Comparison of ENCODE assay signal across 9 cellular contexts in genomic region chr5:168947212-168947868, GRCh38.
DNase-seq lines count a peak whose midpoint lies in the region; ATAC-seq and TF ChIP-seq lines count a peak whose summit lies in the region.
"Had no signal": no experiment of that assay in that cellular context is flagged by ENCODE, and none has a peak within 500 bp of the region (broad histone marks: within the 10 kb centered on the region; RNA-seq: fewer than 3 reads in every experiment).

No MANE protein-coding gene starts in this region.

- H3K9me3 ChIP-seq in SU-DHL-6 (ENCODE audit: insufficient read depth, low read length) (no peaks in the 10 kb centered on the region), endodermal cell (ENCODE audit: control insufficient read depth, low read length) (no peaks in the 10 kb centered on the region)
- no peaks in the 10 kb centered on the region for H3K9me3 ChIP-seq in naive thymus-derived CD4-positive, alpha-beta T cell (ENCODE audit: control insufficient read depth in 2 of 3, low read length in 3 of 3)

- H3K27ac ChIP-seq in SU-DHL-6 (ENCODE audit: low read depth, low read length) (no peak overlapping the region), endodermal cell (ENCODE audit: low read depth, low read length) (no peak overlapping the region)
- H3K27ac ChIP-seq in naive thymus-derived CD4-positive, alpha-beta T cell (ENCODE audit: low read depth, low read length) = no peak overlapping the region

- ATAC-seq in GM19025 (IDR thresholded peaks at IDR 0.05; ENCODE audit: low read depth, unreplicated experiment) = peak; percentile 48
- peak; percentile 51 for ATAC-seq in HG03521 (IDR thresholded peaks at IDR 0.05; ENCODE audit: unreplicated experiment)
- ATAC-seq in naive thymus-derived CD4-positive, alpha-beta T cell = peak; percentile 27

- 46 to 83% methylated on average over 2 to 5 of the region's 5 CpGs for WGBS in endodermal cell (ENCODE audit: insufficient coverage in 1 of 2, insufficient read length in 1 of 2), 2 experiments

- DNase-seq in CD14-positive monocyte (ENCODE audit: low spot score) (no peak), endodermal cell (peak; percentile 94), NCI-H1930 (lab: John Stamatoyannopoulos, UW) (no peak), NCI-H2081 (lab: John Stamatoyannopoulos, UW) (no peak)
- DNase-seq in naive thymus-derived CD4-positive, alpha-beta T cell = peak in 3 of 9 donors; percentile 4 to 40 (median 9)

- no peaks in the 10 kb centered on the region for H3K9me2 ChIP-seq in SU-DHL-6 (replicated peaks; ENCODE audit: insufficient read depth, low read length)

- H4K20me1 ChIP-seq in SU-DHL-6 (ENCODE audit: low read depth, low read length) = no peaks in the 10 kb centered on the region

- peak; percentile 53 for TF ChIP-seq CTCF in CD14-positive monocyte (IDR thresholded peaks at IDR 0.05)
- peak; percentile 51 for TF ChIP-seq CTCF in SU-DHL-6 (IDR thresholded peaks at IDR 0.05; ENCODE audit: insufficient read depth, low read length, poor library complexity, severe bottlenecking)
- TF ChIP-seq CTCF in endodermal cell (conservative IDR thresholded peaks at IDR 0.05) = peak; percentile 92

- H3K36me3 ChIP-seq in SU-DHL-6 (ENCODE audit: low read length) = no peaks in the 10 kb centered on the region
- no peaks in the 10 kb centered on the region for H3K36me3 ChIP-seq in endodermal cell (ENCODE audit: control insufficient read depth, insufficient read depth, low read length)
- H3K36me3 ChIP-seq in naive thymus-derived CD4-positive, alpha-beta T cell (ENCODE audit: control insufficient read depth in 2 of 3, insufficient read depth in 3 of 3, low read length in 3 of 3) = no peaks in the 10 kb centered on the region

- H3K27ac Mint-ChIP-seq in CD14-positive monocyte = no peak overlapping the region
- H3K27ac Mint-ChIP-seq in endodermal cell = peak overlapping the region; percentile 21
- H3K27ac Mint-ChIP-seq in naive thymus-derived CD4-positive, alpha-beta T cell = no peak overlapping the region
- H3K27ac Mint-ChIP-seq: memory B cell had no signal

- peaks cover 0 to 3% (median 2%) of the 10 kb centered on the region in 3 donors for H3K27me3 Mint-ChIP-seq in CD14-positive monocyte (ENCODE audit: low read depth in 3 of 3)
- H3K27me3 Mint-ChIP-seq in endodermal cell (ENCODE audit: insufficient read depth) = peaks cover 2% of the 10 kb centered on the region
- peaks cover 0 to 6% (median 0%) of the 10 kb centered on the region in 5 donors for H3K27me3 Mint-ChIP-seq in naive thymus-derived CD4-positive, alpha-beta T cell
- H3K27me3 Mint-ChIP-seq: memory B cell had no signal

- POLR2A ChIA-PET in naive thymus-derived CD4-positive, alpha-beta T cell (lab: Charles Lee) = no interaction called here

- CTCF ChIA-PET in naive thymus-derived CD4-positive, alpha-beta T cell (lab: Charles Lee) = no interaction called here

- H3F3A ChIP-seq in SU-DHL-6 (ENCODE audit: insufficient read depth) = no peaks in the 10 kb centered on the region

- no peak overlapping the region for H3K4me2 ChIP-seq in SU-DHL-6 (ENCODE audit: low read depth, low read length, poor library complexity, severe bottlenecking)

- H3K36me3 Mint-ChIP-seq in CD14-positive monocyte (no peaks in the 10 kb centered on the region), endodermal cell (ENCODE audit: low read depth) (no peaks in the 10 kb centered on the region)
- H3K36me3 Mint-ChIP-seq in naive thymus-derived CD4-positive, alpha-beta T cell = no peaks in the 10 kb centered on the region
- H3K36me3 Mint-ChIP-seq: memory B cell had no signal

- H3K4me1 Mint-ChIP-seq in CD14-positive monocyte = no peaks in the 10 kb centered on the region
- H3K4me1 Mint-ChIP-seq in endodermal cell = peaks cover 38% of the 10 kb centered on the region
- peaks cover 0 to 6% (median 0%) of the 10 kb centered on the region in 7 donors for H3K4me1 Mint-ChIP-seq in naive thymus-derived CD4-positive, alpha-beta T cell

- peaks cover 10% of the 10 kb centered on the region for H3K4me1 ChIP-seq in endodermal cell (ENCODE audit: control insufficient read depth, insufficient read depth, low read length)
- no peaks in the 10 kb centered on the region for H3K4me1 ChIP-seq in naive thymus-derived CD4-positive, alpha-beta T cell (ENCODE audit: control insufficient read depth in 2 of 2, insufficient read depth in 2 of 2, low read length in 2 of 2)

- H3K27me3 ChIP-seq in SU-DHL-6 (ENCODE audit: low read length) (no peaks in the 10 kb centered on the region; the same call in 1 of the 2 replicates), endodermal cell (ENCODE audit: control insufficient read depth, insufficient read depth, low read length, poor library complexity, severe bottlenecking) (no peaks in the 10 kb centered on the region)
- H3K27me3 ChIP-seq in naive thymus-derived CD4-positive, alpha-beta T cell (ENCODE audit: control insufficient read depth in 2 of 2, insufficient read depth in 2 of 2, low read length in 2 of 2) = no peaks in the 10 kb centered on the region

- H3K4me3 Mint-ChIP-seq in CD14-positive monocyte = no peak overlapping the region
- H3K4me3 Mint-ChIP-seq in endodermal cell = no peak overlapping the region
- H3K4me3 Mint-ChIP-seq in naive thymus-derived CD4-positive, alpha-beta T cell = no peak overlapping the region
- H3K4me3 Mint-ChIP-seq: memory B cell had no signal

- intact Hi-C loops in CD14-positive monocyte (cut with micrococcal nuclease) = no loop called here
- intact Hi-C loops in naive thymus-derived CD4-positive, alpha-beta T cell (cut with micrococcal nuclease) = loop anchor here in 1 of 2 donors (1.0 kb wide), 1 partner anchor 634 kb away; no protein-coding TSS in a partner anchor

- H3K79me2 ChIP-seq in SU-DHL-6 (ENCODE audit: insufficient read depth, low read length) = no peaks in the 10 kb centered on the region

- H3K9ac ChIP-seq in SU-DHL-6 (ENCODE audit: low read length) (no peak overlapping the region), endodermal cell (ENCODE audit: extremely low read depth, low read length, poor library complexity, severe bottlenecking) (no peak overlapping the region)

- H3K9me3 Mint-ChIP-seq in CD14-positive monocyte (peaks cover 0 to under 1% (median 0%) of the 10 kb centered on the region in 7 donors), endodermal cell (no peaks in the 10 kb centered on the region)
- H3K9me3 Mint-ChIP-seq in naive thymus-derived CD4-positive, alpha-beta T cell = no peaks in the 10 kb centered on the region
- H3K9me3 Mint-ChIP-seq: memory B cell had no signal

- H2AFZ ChIP-seq in SU-DHL-6 (ENCODE audit: low read depth, low read length, severe bottlenecking) = no peak overlapping the region

- no peak overlapping the region for H3K4me3 ChIP-seq in SU-DHL-6 (ENCODE audit: insufficient read depth, low read length, poor library complexity, severe bottlenecking)
- H3K4me3 ChIP-seq in endodermal cell (ENCODE audit: low read length) = no peak overlapping the region
- H3K4me3 ChIP-seq in naive thymus-derived CD4-positive, alpha-beta T cell (ENCODE audit: low read length) = no peak overlapping the region
